In genomic region chr12:92973614-92974013, GRCh38 we compare ENCODE assay signal across 9 cellular contexts. TPM values are rescaled to one million over a fixed set of nuclear protein-coding genes. Genes with fewer than 3 reads are reported as not detected.
A peak's percentile ranks its signal among the peaks of the same experiment; 100 is the strongest.
DNase-seq lines count a peak whose midpoint lies in the region; ATAC-seq and TF ChIP-seq lines count a peak whose summit lies in the region.
"Had no signal": no experiment of that assay in that cellular context is flagged by ENCODE, and none has a peak within 500 bp of the region (broad histone marks: within the 10 kb centered on the region; RNA-seq: fewer than 3 reads in every experiment).

No MANE protein-coding gene starts in this region.

- H3K27ac ChIP-seq in AG04450 (ENCODE audit: low read depth, low read length), result peak overlapping the region; percentile 48

- POLR2A ChIA-PET in AG04450 (lab: Yijun Ruan, JAX), result interaction anchor here (0.7 to 0.8 kb wide), 2 partner anchors 43 to 44 kb away, joined by 3 to 8 read pairs; partner anchors contain the start of gene EEA1

- peak; percentile 64 for DNase-seq in AG04450 (ENCODE audit: low read depth, low spot score)
- DNase-seq in dedifferentiated amniotic fluid mesenchymal stem cell (ENCODE audit: extremely low spot score), result peak; percentile 67
- DNase-seq in stimulated activated CD8-positive, alpha-beta memory T cell treated with anti-CD3 and anti-CD28 coated beads, Interleukin-4, amount 100 ng/mL, for 48 hours, result no peak
- no peak for DNase-seq in superior temporal gyrus (ENCODE audit: extremely low spot score)

- CTCF ChIA-PET in AG04450 (lab: Charles Lee), result interaction anchor here (1.0 to 5.6 kb wide), 3 partner anchors 14 to 446 kb away, joined by 3 to 29 read pairs (median 3); no protein-coding TSS in a partner anchor

- peak; percentile 34 for ATAC-seq in GM19025 (IDR thresholded peaks at IDR 0.05; ENCODE audit: low read depth, unreplicated experiment)
- peak; percentile 40 for ATAC-seq in HG03571 (IDR thresholded peaks at IDR 0.05; ENCODE audit: unreplicated experiment)
- no peak for ATAC-seq in GM21529 (IDR thresholded peaks at IDR 0.05; ENCODE audit: unreplicated experiment)
- no peak for ATAC-seq in HG02678 (IDR thresholded peaks at IDR 0.05; ENCODE audit: unreplicated experiment)
- ATAC-seq: Panc1 had no signal

- no peak for TF ChIP-seq CTCF in AG04450 (IDR thresholded peaks at IDR 0.05; ENCODE audit: low read depth, low read length)

- no peaks in the 10 kb centered on the region for H3K9me3 ChIP-seq in AG04450 (ENCODE audit: control insufficient read depth, insufficient read depth, low read length)

- H3K4me3 ChIP-seq in AG04450 (ENCODE audit: low read depth, low read length), result no peak overlapping the region

- no peaks in the 10 kb centered on the region for H3K27me3 ChIP-seq in AG04450 (ENCODE audit: control insufficient read depth, insufficient read depth, low read length)

RNA-seq across cellular contexts. Expression of gene EEA1, which starts 44.5 kb away (rescaled TPM):
- polyA plus RNA-seq in AG04450 (2011; rRNA removed), result 14.0 and 18.4 TPM in 2 replicates
- 15.2 and 39.3 TPM in 2 replicates for polyA minus RNA-seq in AG04450 (2011; rRNA and poly(A)+ RNA removed)

Comparison
In these comparisons a context has a peak if more than half of its experiments do, and no peak if none do; other contexts are left out.
1. DNase-seq: peak in AG04450 (single experiment) and dedifferentiated amniotic fluid mesenchymal stem cell (single experiment); none in stimulated activated CD8-positive, alpha-beta memory T cell treated with anti-CD3 and anti-CD28 coated beads, Interleukin-4, amount 100 ng/mL, for 48 hours (single experiment) and superior temporal gyrus (single experiment).
2. ATAC-seq: peak in GM19025 (single experiment) and HG03571 (single experiment); none in GM21529 (single experiment) and HG02678 (single experiment).